ENCODE assay signal across 8 cellular contexts in the genomic region with DNA sequence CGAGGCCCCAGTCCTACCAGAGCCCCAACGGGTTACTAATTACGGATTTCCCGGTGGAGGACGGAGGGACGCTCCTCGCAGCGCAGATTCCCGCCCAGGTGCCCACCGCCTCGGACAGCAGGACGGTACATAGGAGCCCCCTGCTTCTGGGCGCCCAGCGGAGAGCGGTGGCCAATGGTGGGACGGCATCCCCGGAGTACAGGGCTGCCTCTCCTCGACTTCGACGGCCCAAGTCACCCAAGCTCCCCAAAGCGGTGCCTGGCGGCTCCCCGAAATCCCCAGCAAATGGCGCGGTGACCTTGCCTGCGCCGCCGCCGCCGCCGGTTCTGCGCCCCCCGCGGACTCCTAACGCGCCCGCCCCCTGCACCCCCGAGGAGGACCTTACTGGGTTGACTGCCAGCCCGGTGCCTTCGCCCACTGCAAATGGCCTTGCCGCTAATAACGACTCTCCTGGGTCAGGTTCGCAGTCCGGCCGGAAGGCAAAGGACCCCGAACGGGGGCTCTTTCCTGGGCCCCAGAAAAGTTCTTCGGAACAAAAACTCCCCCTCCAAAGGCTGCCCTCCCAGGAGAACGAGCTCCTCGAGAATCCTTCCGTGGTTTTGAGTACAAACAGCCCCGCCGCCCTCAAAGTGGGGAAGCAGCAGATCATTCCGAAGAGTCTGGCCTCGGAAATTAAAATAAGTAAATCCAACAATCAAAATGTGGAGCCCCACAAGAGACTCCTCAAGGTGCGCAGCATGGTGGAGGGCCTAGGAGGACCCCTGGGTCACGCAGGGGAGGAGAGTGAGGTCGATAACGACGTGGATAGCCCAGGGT. TPM values are rescaled to one million over a fixed set of nuclear protein-coding genes. Genes with fewer than 3 reads are reported as not detected.
A peak's percentile ranks its signal among the peaks of the same experiment; 100 is the strongest.
DNase-seq lines count a peak whose midpoint lies in the region; ATAC-seq, FAIRE-seq and TF ChIP-seq lines count a peak whose summit lies in the region.

No MANE protein-coding gene starts in this region.

- peaks cover 4 to 18% of the 10 kb centered on the region in 2 experiments for H3K27me3 ChIP-seq in GM12878 (replicated peaks in 1 of 2; ENCODE audit: control insufficient read depth in 2 of 2, insufficient read depth in 2 of 2, low read length in 1 of 2)

- no peak for TF ChIP-seq EP300 in GM12878 (IDR thresholded peaks at IDR 0.05; ENCODE audit: borderline replicate concordance in 1 of 2, control insufficient read depth in 1 of 2, low read depth in 2 of 2, low read length in 2 of 2)

- H3K9ac ChIP-seq in GM12878 (ENCODE audit: control insufficient read depth, insufficient read depth, low read length) = no peak overlapping the region

- no peaks in the 10 kb centered on the region for H3K36me3 ChIP-seq in GM12878 (ENCODE audit: control insufficient read depth in 2 of 2, insufficient read depth in 2 of 2, low read length in 1 of 2)

- H3K79me2 ChIP-seq in GM12878 (ENCODE audit: control insufficient read depth, insufficient read depth, low read length) = no peaks in the 10 kb centered on the region

- H3K4me2 ChIP-seq in GM12878 (ENCODE audit: control insufficient read depth, insufficient read depth) = peak overlapping the region; percentile 81

- H3K27ac ChIP-seq in GM12878 (ENCODE audit: control insufficient read depth, insufficient read depth) = no peak overlapping the region

- ATAC-seq in GM18498 (IDR thresholded peaks at IDR 0.05; ENCODE audit: unreplicated experiment) (peak; percentile 3), HG03442 (IDR thresholded peaks at IDR 0.05; ENCODE audit: unreplicated experiment) (peak; percentile 12), GM12878 (peak; percentile 10; the same call in 1 of the 3 replicates), GM21576 (IDR thresholded peaks at IDR 0.05; ENCODE audit: unreplicated experiment) (no peak)
- ATAC-seq in stimulated activated naive CD8-positive, alpha-beta T cell treated with anti-CD3 and anti-CD28 coated beads, Interleukin-15, Interleukin-2, amounts not matched to agents 100 U/mL and 50 U/mL, for 24 hours = peak; percentile 25

- RAD21 ChIA-PET in GM12878 (lab: Charles Lee; ENCODE audit: unreplicated experiment) = no interaction called here

- CTCF ChIA-PET in GM12878 (lab: Yijun Ruan, JAX) = no interaction called here

- no peak overlapping the region for H2AFZ ChIP-seq in GM12878 (ENCODE audit: control insufficient read depth, low read depth, low read length)

- no TSS peak for BruUV-seq in GM12878 (replicated peaks; lab: Mats Ljungman, UMichigan)

- FAIRE-seq in GM12878 (lab: Jason Lieb, UNC) (no peak), H54 (lab: Jason Lieb, UNC) (no peak)

- no peaks in the 10 kb centered on the region; the same call in 1 of the 2 replicates for H3K4me1 ChIP-seq in GM12878 (ENCODE audit: control insufficient read depth, insufficient read depth, low read length)

- WGBS in GM12878 (ENCODE audit: insufficient coverage, insufficient replicate concordance, low lambda C conversion rate, missing lambda C conversion rate) = 49% methylated on average over 59 of the region's 60 CpGs

- POLR2A ChIA-PET in GM12878 (lab: Charles Lee) = no interaction called here

- no peak for TF ChIP-seq RAD21 in GM12878 (IDR thresholded peaks at IDR 0.05; ENCODE audit: insufficient read depth, low read depth, low read length)

- TF ChIP-seq CTCF in GM12878 (IDR thresholded peaks at IDR 0.05 in 2 of 3, conservative IDR thresholded peaks at IDR 0.05 in 1 of 3; ENCODE audit: control insufficient read depth in 2 of 3, extremely low read depth in 1 of 3, insufficient read depth in 1 of 3, low read depth in 3 of 3, low read length in 3 of 3) = no peak

- DNase-seq in GM12878 (ENCODE audit: low read depth, low spot score) = no peak
- DNase-seq in islet precursor cell = peak; percentile 72
- DNase-seq in stimulated activated naive CD8-positive, alpha-beta T cell treated with anti-CD3 and anti-CD28 coated beads, Interleukin-15, Interleukin-2, amounts not matched to agents 100 U/mL and 50 U/mL, for 24 hours = peak; percentile 6
- no peak for DNase-seq in H54 (ENCODE audit: insufficient read length, low spot score)
- no peak for DNase-seq in NCI-H187 treated with DMSO at 0.1 percent for 48 hours (lab: John Stamatoyannopoulos, UW)

- SMC1A ChIA-PET in GM12878 (lab: Charles Lee; ENCODE audit: uncharacterized antibody, unreplicated experiment) = no interaction called here

- no peaks in the 10 kb centered on the region for H3K9me3 ChIP-seq in GM12878 (replicated peaks; ENCODE audit: control insufficient read depth, insufficient read depth, low read length)

- intact Hi-C loops in GM12878 (cut with micrococcal nuclease; ENCODE audit: unreplicated experiment) = no loop called here

- in situ Hi-C loops in GM12878 (cut with MboI) = no loop called here

- TF ChIP-seq POLR2A in GM12878 (IDR thresholded peaks at IDR 0.05; ENCODE audit: low read depth, low read length) (no peak), H54 (IDR thresholded peaks at IDR 0.05; ENCODE audit: low read depth, low read length) (no peak)

- no peak overlapping the region; the same call in 1 of the 2 replicates for H3K4me3 ChIP-seq in GM12878

- H4K20me1 ChIP-seq in GM12878 (ENCODE audit: control insufficient read depth, insufficient read depth) = no peaks in the 10 kb centered on the region

TF ChIP-seq in GM12878, 131 proteins besides CTCF, POLR2A, EP300 and RAD21:
- no peak for TF ChIP-seq CREM (IDR thresholded peaks at IDR 0.05; ENCODE audit: low read depth)
- TF ChIP-seq SPI1 (IDR thresholded peaks at IDR 0.05; ENCODE audit: borderline replicate concordance, insufficient read depth, low read depth, low read length) = no peak
- TF ChIP-seq SUZ12 (IDR thresholded peaks at IDR 0.05; ENCODE audit: unreplicated experiment) = peak; percentile 68
- no peak for TF ChIP-seq POLR2AphosphoS2 (IDR thresholded peaks at IDR 0.05; ENCODE audit: low read depth, low read length)
- no peak for TF ChIP-seq BRCA1 (IDR thresholded peaks at IDR 0.05; ENCODE audit: low read depth, low read length)

RNA-seq across cellular contexts. Expression of a gene that starts 1.1 kb away (rescaled TPM):
- not detected in 2 replicates for total RNA-seq in GM12878 (2013; cell fraction: nucleolus; rRNA removed)
- total RNA-seq in GM12878 (2014; rRNA removed) (0.06 TPM in 1 of 2 replicates, not detected in the other), GM12878 (2014; rRNA removed; fragmentation: Illumina TruSeq; extraction: Trizol) (0.04 TPM in 1 of 2 replicates, not detected in the other), GM12878 (2021) (0.05 TPM in 1 of 2 replicates, not detected in the other)
- not detected for polyA plus RNA-seq in GM12878 (2011; ENCODE audit: low read depth)
- polyA plus RNA-seq in GM12878 (2011; rRNA removed) (0.12 and 0.13 TPM in 2 replicates), GM12878 (2014; fragmentation: Illumina TruSeq; extraction: Trizol) (0.04 TPM in 1 of 2 replicates, not detected in the other), GM12878 (2014; fragmentation: Nextera tagmentation; extraction: Ambion mirVana) (under 1 TPM; 0.02 to 0.05 TPM), GM12878 (2014; rRNA removed) (0.03 TPM in 1 of 2 replicates, not detected in the other), GM12878 (2016; fragmentation: Nextera tagmentation; extraction: Ambion mirVana) (under 1 TPM; 0.45 to 0.47 TPM)
- 0.03 and 0.09 TPM in 2 replicates for polyA plus RNA-seq in GM12878 (2011; cell fraction: cytosol; rRNA removed)
- 0.09 and 0.15 TPM in 2 replicates for polyA plus RNA-seq in GM12878 (2011; cell fraction: nucleus; rRNA removed)
- polyA plus RNA-seq in GM12878 (2012) = 0.03 and 0.04 TPM in 2 replicates
- polyA minus RNA-seq in GM12878 (2011; rRNA and poly(A)+ RNA removed) = 0.05 and 0.07 TPM in 2 replicates
- polyA minus RNA-seq in GM12878 (2011; cell fraction: cytosol; rRNA and poly(A)+ RNA removed) = not detected in 2 replicates
- polyA minus RNA-seq in GM12878 (2011; cell fraction: nucleus; rRNA and poly(A)+ RNA removed) = 0.36 and 0.38 TPM in 2 replicates

Comparison
In these comparisons a context has a peak if more than half of its experiments do, and no peak if none do; other contexts are left out.
1. DNase-seq: peak in islet precursor cell (single experiment) and stimulated activated naive CD8-positive, alpha-beta T cell treated with anti-CD3 and anti-CD28 coated beads, Interleukin-15, Interleukin-2, amounts not matched to agents 100 U/mL and 50 U/mL, for 24 hours (single experiment); none in GM12878 (single experiment), H54 (single experiment) and NCI-H187 treated with DMSO at 0.1 percent for 48 hours (single experiment).